Comparison of ENCODE assay signal across 20 cellular contexts in the genomic region with DNA sequence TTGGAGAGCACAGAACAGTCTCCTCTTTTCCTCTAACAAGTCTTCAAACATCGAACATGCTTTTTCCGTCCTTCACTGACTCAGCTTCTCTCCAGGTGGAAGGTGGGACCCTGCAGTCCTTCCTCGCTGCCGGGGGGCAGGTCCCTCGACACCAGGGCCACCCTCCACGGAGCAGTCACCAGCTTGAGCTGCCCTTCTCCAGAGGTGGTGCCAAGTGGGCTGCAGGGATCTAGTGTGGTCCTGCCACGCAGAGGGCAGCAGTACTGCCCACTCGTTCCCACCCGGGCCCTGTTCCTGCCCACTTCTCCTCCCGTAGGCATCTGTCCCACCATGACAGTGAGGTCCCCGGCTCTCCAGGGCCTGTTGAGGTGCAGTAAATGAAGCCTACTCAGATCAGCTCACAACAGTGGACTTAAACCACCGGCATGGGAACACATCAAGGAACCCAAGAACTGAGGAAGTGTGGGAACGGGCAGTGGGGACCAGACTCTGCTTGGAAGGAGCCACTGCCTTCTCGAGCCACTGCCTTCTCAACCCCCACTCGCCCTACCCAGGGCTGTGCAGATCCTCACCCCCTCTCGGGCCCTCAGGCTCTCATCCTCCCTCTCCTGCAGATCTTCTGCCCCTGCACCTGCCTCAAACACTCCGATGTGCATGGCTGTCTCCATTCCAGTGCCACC.
"Had no signal": no experiment of that assay in that cellular context is flagged by ENCODE, and none has a peak within 500 bp of the region (broad histone marks: within the 10 kb centered on the region; RNA-seq: fewer than 3 reads in every experiment).

No MANE protein-coding gene starts in this region.

- H3K27ac Mint-ChIP-seq: naive thymus-derived CD8-positive, alpha-beta T cell; progenitor cell of endocrine pancreas had no signal

- H3K27me3 ChIP-seq: dorsolateral prefrontal cortex, neutrophil, right lobe of liver, stomach, thyroid gland had no signal

- H3K27ac ChIP-seq: coronary artery, dorsolateral prefrontal cortex, neutrophil, parathyroid adenoma, right lobe of liver, stomach, thyroid gland had no signal

- H3K4me3 ChIP-seq: coronary artery, dorsolateral prefrontal cortex, right lobe of liver, stomach, thyroid gland had no signal

- ATAC-seq: naive thymus-derived CD8-positive, alpha-beta T cell; right lobe of liver had no signal

- H3K9me3 Mint-ChIP-seq: central memory CD8-positive, alpha-beta T cell; naive thymus-derived CD8-positive, alpha-beta T cell had no signal

- H3K4me1 ChIP-seq: parathyroid adenoma, right lobe of liver, stomach, thyroid gland had no signal

- H3K9me3 ChIP-seq: neutrophil, right lobe of liver, thyroid gland had no signal

- H3K4me3 Mint-ChIP-seq: central memory CD8-positive, alpha-beta T cell; naive thymus-derived CD8-positive, alpha-beta T cell had no signal

- H3K79me2 ChIP-seq: parathyroid adenoma had no signal

- H3K4me1 Mint-ChIP-seq: central memory CD8-positive, alpha-beta T cell; naive thymus-derived CD8-positive, alpha-beta T cell had no signal

- H3K36me3 ChIP-seq: neutrophil, right lobe of liver, stomach, thyroid gland had no signal

- DNase-seq: effector CD4-positive, alpha-beta T cell; hypothalamus; mammary epithelial cell; right lobe of liver; small intestine; stimulated activated CD4-positive, alpha-beta T cell treated with anti-CD3 and anti-CD28 coated beads, Interleukin-12 subunit alpha, Interleukin-12 subunit beta, amount 100 ng/mL, for 4 hours; stimulated activated CD4-positive, alpha-beta T cell treated with anti-CD3 and anti-CD28 coated beads, Interleukin-1b, Interleukin-23, amount 100 ng/mL, for 48 hours; stimulated activated CD4-positive, alpha-beta T cell treated with anti-CD3 and anti-CD28 coated beads, Interleukin-4, amount 100 ng/mL, for 1 hour; stimulated activated CD8-positive, alpha-beta memory T cell treated with anti-CD3 and anti-CD28 coated beads, Interleukin-4, amount 100 ng/mL, for 48 hours; stimulated activated naive CD4-positive, alpha-beta T cell treated with Interleukin-2 at 50 U/mL for 16 hours; stomach; thyroid gland; trophoblast cell had no signal

- H3K36me3 Mint-ChIP-seq: naive thymus-derived CD8-positive, alpha-beta T cell had no signal

- H2AFZ ChIP-seq: parathyroid adenoma had no signal
